Comparison of ENCODE assay signal across 10 cellular contexts in the genomic region with DNA sequence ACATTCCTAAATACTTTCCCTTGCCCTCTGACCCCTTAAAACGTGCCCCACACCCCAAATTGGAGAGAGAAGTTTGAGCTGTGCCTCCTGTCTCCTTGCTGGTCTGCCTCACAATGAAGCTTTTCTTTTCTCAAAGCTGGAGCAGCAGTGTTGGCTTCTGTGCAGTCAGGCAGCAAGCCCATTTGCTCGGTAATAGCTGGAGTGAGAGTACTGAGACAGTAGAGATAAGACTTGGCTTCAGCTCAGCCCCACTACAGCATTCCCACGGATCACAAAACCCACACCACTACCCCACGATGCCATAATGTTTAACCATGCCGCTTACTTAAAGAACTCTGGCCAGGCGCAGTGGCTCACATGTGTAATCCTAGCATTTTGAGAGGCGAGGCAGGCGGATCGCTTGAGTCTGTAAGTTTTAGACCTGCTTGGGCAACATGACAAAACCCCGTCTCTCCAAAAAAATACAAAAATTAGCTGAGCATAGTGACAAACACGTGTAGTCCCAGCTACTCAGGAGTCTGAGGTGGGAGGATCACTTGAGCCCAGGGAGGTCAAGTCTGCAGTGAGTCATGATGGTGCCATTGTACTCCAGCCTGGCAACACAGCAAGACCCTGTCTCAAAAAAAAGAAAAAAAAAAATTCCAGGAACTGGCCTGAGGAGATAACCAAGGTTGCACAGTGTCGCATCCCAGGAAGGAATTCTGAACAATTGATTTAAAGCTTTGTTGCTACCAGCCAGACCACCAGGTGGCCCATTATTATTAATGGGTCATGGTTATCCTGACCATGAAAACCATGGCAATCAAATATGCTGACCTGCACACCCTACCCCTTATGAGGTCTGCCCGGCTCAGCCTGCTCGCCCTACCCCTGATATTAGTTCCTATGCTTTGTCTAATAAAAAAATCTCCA.
DNase-seq lines count a peak whose midpoint lies in the region; ATAC-seq and TF ChIP-seq lines count a peak whose summit lies in the region.
"Had no signal": no experiment of that assay in that cellular context is flagged by ENCODE, and none has a peak within 500 bp of the region (broad histone marks: within the 10 kb centered on the region; RNA-seq: fewer than 3 reads in every experiment).

No MANE protein-coding gene starts in this region.

- peak overlapping the region in 1 of 5 donors; percentile 21 for H3K27ac ChIP-seq in adrenal gland
- peak overlapping the region; percentile 48 to 50 for H3K27ac ChIP-seq in testis
- H3K27ac ChIP-seq: SJSA1 had no signal

- H3K27me3 Mint-ChIP-seq in immature natural killer cell (ENCODE audit: low read depth in 3 of 3), result peaks cover 3 to 7% (median 5%) of the 10 kb centered on the region in 3 donors

- peak overlapping the region in 1 of 5 donors; percentile 34 for H3K4me3 Mint-ChIP-seq in immature natural killer cell

- H3K9me3 ChIP-seq in adrenal gland (replicated peaks in 1 of 3), result no peaks in the 10 kb centered on the region
- H3K9me3 ChIP-seq in testis, result no peaks in the 10 kb centered on the region
- H3K9me3 ChIP-seq: HAP-1, SJSA1 had no signal

- no peak for ATAC-seq in HG03280 (IDR thresholded peaks at IDR 0.05; ENCODE audit: unreplicated experiment)

- H3K27me3 ChIP-seq in adrenal gland (no peaks in the 10 kb centered on the region), testis (no peaks in the 10 kb centered on the region)
- H3K27me3 ChIP-seq: SJSA1 had no signal

- TF ChIP-seq POLR2A in adrenal gland (IDR thresholded peaks at IDR 0.05), result no peak
- no peak for TF ChIP-seq POLR2A in testis (IDR thresholded peaks at IDR 0.05)

- no peak for TF ChIP-seq CTCF in adrenal gland (IDR thresholded peaks at IDR 0.05)
- TF ChIP-seq CTCF in testis (IDR thresholded peaks at IDR 0.05), result no peak

- H3K9me3 Mint-ChIP-seq in immature natural killer cell, result no peaks in the 10 kb centered on the region

- 54 to 63% (median 56%) methylated on average over 14 of the region's 14 CpGs for WGBS in adrenal gland, 4 donors
- WGBS in testis, 2 donors, result 31 to 48% methylated on average over 14 of the region's 14 CpGs

- H3K4me1 ChIP-seq in adrenal gland (replicated peaks in 1 of 2) (peaks cover 0 to 6% of the 10 kb centered on the region in 2 donors), testis (peaks cover 36% of the 10 kb centered on the region)

- peaks cover 21 to 25% of the 10 kb centered on the region in 2 donors for H3K4me1 Mint-ChIP-seq in immature natural killer cell

- H3K4me3 ChIP-seq in adrenal gland (no peak overlapping the region), testis (no peak overlapping the region)
- H3K4me3 ChIP-seq: HAP-1, SJSA1 had no signal

- intact Hi-C loops in adrenal gland (cut with DNase I) (loop anchor here in 1 of 2 donors (5.0 kb wide), 1 partner anchor 98 kb away; the partner anchor contains the start of gene NEURL3), testis (cut with DNase I; ENCODE audit: low total_unique reads) (loop anchor here (10.0 kb wide), 1 partner anchor 96 kb away; the partner anchor contains the start of gene NEURL3)

- H3K36me3 Mint-ChIP-seq in immature natural killer cell, result no peaks in the 10 kb centered on the region

- DNase-seq in NCI-H82 (lab: John Stamatoyannopoulos, UW) (peak; percentile 23), NCI-H82 treated with DMSO at 0.1 percent for 48 hours (lab: John Stamatoyannopoulos, UW; ENCODE audit: unreplicated experiment) (no peak), adrenal gland (peak in 6 of 7 donors; percentile 23 to 61 (median 31)), immature natural killer cell (no peak), testis (peak; percentile 90), GOT3 (lab: John Stamatoyannopoulos, UW) (no peak)
- DNase-seq in stimulated activated CD8-positive, alpha-beta memory T cell treated with anti-CD3 and anti-CD28 coated beads, Interleukin-4, amount 100 ng/mL, for 48 hours, result no peak

- H3K36me3 ChIP-seq in adrenal gland (replicated peaks in 1 of 2) (no peaks in the 10 kb centered on the region), testis (ENCODE audit: low read depth, missing control alignments) (no peaks in the 10 kb centered on the region)
- H3K36me3 ChIP-seq: HAP-1, SJSA1 had no signal

- H3K27ac Mint-ChIP-seq in immature natural killer cell, result peak overlapping the region; percentile 11 to 85 (median 53)

Comparison
In these comparisons a context has a peak if more than half of its experiments do, and no peak if none do; other contexts are left out.
1. DNase-seq: peak in NCI-H82 (single experiment), adrenal gland (6 of 7) and testis (single experiment); none in NCI-H82 treated with DMSO at 0.1 percent for 48 hours (single experiment), immature natural killer cell (0 of 3), GOT3 (single experiment) and stimulated activated CD8-positive, alpha-beta memory T cell treated with anti-CD3 and anti-CD28 coated beads, Interleukin-4, amount 100 ng/mL, for 48 hours (single experiment).